ENCODE assay signal across 17 cellular contexts in the genomic region with DNA sequence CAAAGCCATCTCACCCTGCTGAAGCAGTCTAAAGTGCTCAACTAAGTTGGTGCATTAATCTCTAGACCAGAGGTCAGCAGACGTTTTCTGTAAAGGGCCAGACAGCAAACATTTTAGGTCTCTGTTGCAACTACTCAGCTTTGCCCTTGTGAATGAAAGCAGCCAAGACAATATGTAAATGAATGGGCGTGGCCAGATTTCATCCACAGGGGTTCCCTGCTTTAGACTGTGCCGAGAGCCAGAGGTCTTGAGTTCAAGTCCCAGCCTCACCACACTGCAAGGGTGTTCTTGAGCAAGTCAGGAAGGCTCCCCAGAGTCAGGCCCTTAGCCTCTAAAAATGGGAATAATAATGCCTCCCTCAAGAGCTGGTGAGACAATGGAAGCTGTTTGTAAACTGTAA.
"Had no signal": no experiment of that assay in that cellular context is flagged by ENCODE, and none has a peak within 500 bp of the region (broad histone marks: within the 10 kb centered on the region; RNA-seq: fewer than 3 reads in every experiment).

No MANE protein-coding gene starts in this region.

- ATAC-seq: activated naive CD4-positive, alpha-beta T cell treated with anti-CD3 and anti-CD28 coated beads, Interleukin-2, amount 50 U/mL, for 72 hours; effector memory CD8-positive, alpha-beta T cell; foreskin keratinocyte; left lung; naive thymus-derived CD8-positive, alpha-beta T cell had no signal

- H3K4me3 ChIP-seq: adrenal gland, left lung, sigmoid colon, spleen, thyroid gland had no signal

- H3K36me3 ChIP-seq: adrenal gland, left lung, sigmoid colon, thyroid gland had no signal

- H3K27ac Mint-ChIP-seq: activated naive CD4-positive, alpha-beta T cell treated with anti-CD3 and anti-CD28 coated beads, Interleukin-2, amount 50 U/mL, for 72 hours; naive thymus-derived CD8-positive, alpha-beta T cell had no signal

- H3K27me3 ChIP-seq: adrenal gland, foreskin keratinocyte, left lung, sigmoid colon, spleen, thyroid gland had no signal

- DNase-seq: activated CD4-positive, alpha-beta T cell treated with anti-CD3 and anti-CD28 coated beads, Interleukin-2, amount 50 U/mL, for 48 hours; activated gamma-delta T cell; adrenal gland; dermis blood vessel endothelial cell; effector memory CD8-positive, alpha-beta T cell; foreskin keratinocyte; kidney; left lung; naive thymus-derived CD8-positive, alpha-beta T cell; nucleus accumbens; posterior cingulate gyrus; sigmoid colon; spleen; stimulated activated naive CD4-positive, alpha-beta T cell treated with Interleukin-2 at 50 U/mL for 16 hours; thyroid gland had no signal

- H3K4me1 ChIP-seq: thyroid gland had no signal

- H3K27me3 Mint-ChIP-seq: effector memory CD8-positive, alpha-beta T cell; naive thymus-derived CD8-positive, alpha-beta T cell had no signal

- H3K27ac ChIP-seq: adrenal gland, foreskin keratinocyte, left lung, sigmoid colon, thyroid gland, VCaP had no signal

- H3K9me3 ChIP-seq: adrenal gland, left lung, sigmoid colon, spleen, thyroid gland had no signal

- H3K4me3 Mint-ChIP-seq: effector memory CD8-positive, alpha-beta T cell; naive thymus-derived CD8-positive, alpha-beta T cell had no signal

- H3K9me3 Mint-ChIP-seq: activated naive CD4-positive, alpha-beta T cell treated with anti-CD3 and anti-CD28 coated beads, Interleukin-2, amount 50 U/mL, for 72 hours; effector memory CD8-positive, alpha-beta T cell had no signal
